Comparison of ENCODE assay signal across 12 cellular contexts in genomic region chr2:237886702-237887481, GRCh38. TPM values are rescaled to one million over a fixed set of nuclear protein-coding genes. Genes with fewer than 3 reads are reported as not detected.
DNase-seq lines count a peak whose midpoint lies in the region; ATAC-seq, FAIRE-seq and TF ChIP-seq lines count a peak whose summit lies in the region.
"Had no signal": no experiment of that assay in that cellular context is flagged by ENCODE, and none has a peak within 500 bp of the region (broad histone marks: within the 10 kb centered on the region; RNA-seq: fewer than 3 reads in every experiment).

No MANE protein-coding gene starts in this region.

- no peaks in the 10 kb centered on the region for H3K9me3 Mint-ChIP-seq in effector memory CD8-positive, alpha-beta T cell

- H3K4me3 ChIP-seq in gastrocnemius medialis: peak overlapping the region in 1 of 4 donors; percentile 8

- no peak overlapping the region for H3K4me3 Mint-ChIP-seq in effector memory CD8-positive, alpha-beta T cell

- ATAC-seq in gastrocnemius medialis: peak; percentile 61 to 82
- ATAC-seq in effector memory CD8-positive, alpha-beta T cell (replicated peaks): no peak
- ATAC-seq in left lobe of liver: no peak
- ATAC-seq in HG02973 (IDR thresholded peaks at IDR 0.05; ENCODE audit: unreplicated experiment): no peak

- H3K36me3 Mint-ChIP-seq in effector memory CD8-positive, alpha-beta T cell (ENCODE audit: insufficient read depth): no peaks in the 10 kb centered on the region

- FAIRE-seq in frontal cortex (lab: Jason Lieb, UNC): no peak

- H3K36me3 ChIP-seq in gastrocnemius medialis: no peaks in the 10 kb centered on the region

- H3K4me1 Mint-ChIP-seq in effector memory CD8-positive, alpha-beta T cell (ENCODE audit: low read depth in 2 of 2): peaks cover 0 to 2% of the 10 kb centered on the region in 2 donors

- no peaks in the 10 kb centered on the region for H3K27me3 ChIP-seq in gastrocnemius medialis

- DNase-seq in D341Med (ENCODE audit: low spot score) (peak; percentile 10), cerebellar cortex (ENCODE audit: low spot score) (peak; percentile 35), iris pigment epithelial cell (ENCODE audit: low read depth) (peak; percentile 22), gastrocnemius medialis (peak in 1 of 2 donors; percentile 86), frontal cortex (ENCODE audit: low spot score in 2 of 2) (no peak), left lobe of liver (ENCODE audit: low spot score) (no peak)
- DNase-seq in effector memory CD8-positive, alpha-beta T cell: no peak
- DNase-seq: activated effector memory CD4-positive, alpha-beta T cell treated with Interleukin-2 at 50 U/mL for 16 hours; AML-193; effector CD8-positive, alpha-beta T cell; NCI-H2107 had no signal

- H3K27ac ChIP-seq in gastrocnemius medialis: peak overlapping the region; percentile 72 to 96 (median 86)

- in situ Hi-C loops in gastrocnemius medialis (cut with MboI; ENCODE audit: low sequenced_read_pairs in 4 of 4): no loop called here

- H3K27ac Mint-ChIP-seq in effector memory CD8-positive, alpha-beta T cell: no peak overlapping the region

- H3K4me1 ChIP-seq in gastrocnemius medialis: peaks cover 9 to 30% of the 10 kb centered on the region in 2 donors

- peak in 1 of 2 donors; percentile 30 for TF ChIP-seq POLR2A in gastrocnemius medialis (IDR thresholded peaks at IDR 0.05)

- no peaks in the 10 kb centered on the region for H3K27me3 Mint-ChIP-seq in effector memory CD8-positive, alpha-beta T cell

- no peaks in the 10 kb centered on the region for H3K9me3 ChIP-seq in gastrocnemius medialis

- no peak for TF ChIP-seq CTCF in gastrocnemius medialis (IDR thresholded peaks at IDR 0.05 in 4 of 5, conservative IDR thresholded peaks at IDR 0.05 in 1 of 5)

- intact Hi-C loops in gastrocnemius medialis (cut with DNase I; ENCODE audit: low total_unique reads): loop anchor here (1.0 kb wide), 1 partner anchor 29 kb away; no protein-coding TSS in a partner anchor

RNA-seq across cellular contexts. Expression of gene RAMP1, which starts 27.5 kb away (rescaled TPM):
- total RNA-seq in gastrocnemius medialis: 100 to 1,000 TPM in 1 of 4 donors, 10 to 100 TPM in 3; 28.7 to 168 (median 71.8) TPM
- total RNA-seq in frontal cortex: 6.9 TPM
- total RNA-seq in left lobe of liver: 10.0 TPM

Comparison
In these comparisons a context has a peak if more than half of its experiments do, and no peak if none do; other contexts are left out.
1. DNase-seq: peak in D341Med (single experiment), cerebellar cortex (single experiment) and iris pigment epithelial cell (single experiment); none in effector memory CD8-positive, alpha-beta T cell (0 of 3), frontal cortex (0 of 2) and left lobe of liver (single experiment).
2. ATAC-seq: peak in gastrocnemius medialis (2 of 2); none in effector memory CD8-positive, alpha-beta T cell (single experiment), left lobe of liver (single experiment) and HG02973 (single experiment).